In the genomic region with DNA sequence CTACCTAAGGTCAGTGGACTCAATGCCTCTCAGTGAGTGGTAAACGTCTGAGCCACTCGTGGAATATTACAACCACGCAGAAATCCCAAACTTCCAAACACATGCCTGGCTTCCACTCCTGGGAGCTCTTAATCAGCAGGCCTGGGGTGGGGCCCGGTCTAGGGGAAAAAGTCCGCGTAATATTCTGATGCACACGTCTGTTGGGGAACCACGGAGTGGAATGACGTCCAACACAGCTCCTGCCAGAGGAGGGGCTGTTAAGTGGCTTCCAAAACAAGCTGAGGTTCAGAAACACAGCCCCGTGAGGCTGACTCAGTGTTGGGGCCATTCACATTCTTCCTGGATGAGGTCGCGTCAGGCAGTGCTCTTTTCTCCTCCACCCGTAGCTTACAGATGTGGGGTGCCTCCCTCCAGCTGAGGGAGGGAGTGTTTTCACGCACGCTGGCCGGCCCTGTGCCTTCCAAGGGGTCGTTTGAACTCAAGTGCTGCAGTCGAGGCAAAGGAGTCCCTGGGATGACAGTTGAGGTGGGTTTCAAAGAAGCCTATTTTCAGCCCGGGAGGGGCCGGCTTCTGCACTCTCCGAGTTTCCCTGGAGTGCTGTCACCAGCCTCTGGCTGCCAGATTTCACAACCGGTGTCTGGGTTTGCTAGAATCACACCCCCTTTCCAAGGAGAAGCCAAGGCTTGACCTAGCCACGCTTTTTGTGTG, we compare ENCODE assay signal across 10 cellular contexts.
DNase-seq lines count a peak whose midpoint lies in the region; ATAC-seq, FAIRE-seq and TF ChIP-seq lines count a peak whose summit lies in the region.
"Had no signal": no experiment of that assay in that cellular context is flagged by ENCODE, and none has a peak within 500 bp of the region (broad histone marks: within the 10 kb centered on the region; RNA-seq: fewer than 3 reads in every experiment).

No MANE protein-coding gene starts in this region.

- H3F3A ChIP-seq in MM.1S (ENCODE audit: insufficient read depth, low read length): no peaks in the 10 kb centered on the region

- H3K27ac ChIP-seq in brain microvascular endothelial cell (peak overlapping the region; percentile 87), skin epidermis (peak overlapping the region in 18 of 21 experiments; percentile 27 to 88 (median 67)), MM.1S (ENCODE audit: low read length) (no peak overlapping the region)
- H3K27ac ChIP-seq: parathyroid adenoma had no signal

- no peak for TF ChIP-seq POLR2A in H54 (IDR thresholded peaks at IDR 0.05; ENCODE audit: low read depth, low read length)

- no peaks in the 10 kb centered on the region for H3K9me3 ChIP-seq in MM.1S (replicated peaks; ENCODE audit: insufficient read depth, low read length)

- no peak overlapping the region for H3K4me2 ChIP-seq in MM.1S (ENCODE audit: low read depth, low read length)

- peak; percentile 93 for FAIRE-seq in H54 (lab: Jason Lieb, UNC)

- H3K9ac ChIP-seq in MM.1S (ENCODE audit: low read length): no peak overlapping the region
- H3K9ac ChIP-seq: parathyroid adenoma had no signal

- no peaks in the 10 kb centered on the region for H3K9me2 ChIP-seq in MM.1S (replicated peaks; ENCODE audit: insufficient read depth, low read length)

- no peaks in the 10 kb centered on the region for H3K4me1 ChIP-seq in MM.1S (ENCODE audit: low read length)
- H3K4me1 ChIP-seq: parathyroid adenoma had no signal

- H3K27me3 ChIP-seq in brain microvascular endothelial cell (replicated peaks): no peaks in the 10 kb centered on the region
- H3K27me3 ChIP-seq in MM.1S (replicated peaks; ENCODE audit: insufficient read depth, low read length): no peaks in the 10 kb centered on the region

- no peaks in the 10 kb centered on the region for H4K20me1 ChIP-seq in MM.1S (ENCODE audit: insufficient read depth, low read length)

- H2AFZ ChIP-seq in MM.1S (ENCODE audit: low read length): no peak overlapping the region
- H2AFZ ChIP-seq: parathyroid adenoma had no signal

- in situ Hi-C loops in brain microvascular endothelial cell (cut with HindIII; ENCODE audit: low pct_ligation_motif_present, low sequenced_read_pairs): no loop called here

- no peaks in the 10 kb centered on the region for H3K79me2 ChIP-seq in MM.1S (ENCODE audit: low read length)
- H3K79me2 ChIP-seq: parathyroid adenoma had no signal

- H3K36me3 ChIP-seq in brain microvascular endothelial cell (replicated peaks) (no peaks in the 10 kb centered on the region), MM.1S (replicated peaks; ENCODE audit: insufficient read depth, low read length) (no peaks in the 10 kb centered on the region)

- no peak overlapping the region for H3K4me3 ChIP-seq in brain microvascular endothelial cell (ENCODE audit: low read depth, low read length)
- no peak overlapping the region for H3K4me3 ChIP-seq in skin epidermis
- no peak overlapping the region for H3K4me3 ChIP-seq in MM.1S (ENCODE audit: low read length)

- TF ChIP-seq CTCF in brain microvascular endothelial cell (IDR thresholded peaks at IDR 0.05; ENCODE audit: low read depth, low read length, missing control alignments) (no peak), MM.1S (IDR thresholded peaks at IDR 0.05; ENCODE audit: low read length) (no peak)

- no peak for ATAC-seq in HG03108 (IDR thresholded peaks at IDR 0.05; ENCODE audit: unreplicated experiment)
- no peak for ATAC-seq in GM18498 (IDR thresholded peaks at IDR 0.05; ENCODE audit: unreplicated experiment)

- DNase-seq in H54 (ENCODE audit: insufficient read length, low spot score) (peak; percentile 86), brain microvascular endothelial cell (peak; percentile 98), iPS-NIHi7 (ENCODE audit: extremely low spot score) (peak; percentile 74), MM.1S (no peak), NCI-H2196 treated with DMSO at 0.1 percent for 48 hours (lab: John Stamatoyannopoulos, UW; ENCODE audit: unreplicated experiment) (no peak)
- DNase-seq: activated naive CD4-positive, alpha-beta T cell treated with anti-CD3 and anti-CD28 coated beads for 36 hours had no signal

Comparison
In these comparisons a context has a peak if more than half of its experiments do, and no peak if none do; other contexts are left out.
1. DNase-seq: peak in H54 (single experiment), brain microvascular endothelial cell (single experiment) and iPS-NIHi7 (single experiment); none in MM.1S (single experiment) and NCI-H2196 treated with DMSO at 0.1 percent for 48 hours (single experiment).